1 cellular context compared by ENCODE assay signal in genomic region chr12:118376089-118377004, GRCh38.
A peak's percentile ranks its signal among the peaks of the same experiment; 100 is the strongest.
TF ChIP-seq lines count a peak whose summit lies in the region.

TSS of gene SUDS3 (plus strand) at chr12:118376555. CDS start at chr12:118376692, 137 bp downstream.

TF ChIP-seq in HepG2, 621 proteins besides CTCF, POLR2A, EP300 and RAD21 (continued from another document and continues in another):
- TF ChIP-seq PRDM10 (CRISPR knock-in tag; IDR thresholded peaks at IDR 0.05; ENCODE audit: low read depth) (no peak), AKAP8 (CRISPR knock-in tag; IDR thresholded peaks at IDR 0.05) (no peak), ZNF772 (CRISPR knock-in tag; IDR thresholded peaks at IDR 0.05) (peak; percentile 71), ETS1 (CRISPR knock-in tag; IDR thresholded peaks at IDR 0.05) (no peak), SETDB1 (CRISPR knock-in tag; IDR thresholded peaks at IDR 0.05; ENCODE audit: borderline replicate concordance) (no peak), MED13 (CRISPR knock-in tag; IDR thresholded peaks at IDR 0.05) (no peak; the same call in 1 of the 2 replicates), TFAP4 (IDR thresholded peaks at IDR 0.05; ENCODE audit: borderline replicate concordance, low read depth) (no peak), NFE2L2 (IDR thresholded peaks at IDR 0.05; ENCODE audit: low read length) (no peak), ZNF431 (CRISPR knock-in tag; IDR thresholded peaks at IDR 0.05; ENCODE audit: borderline replicate concordance, low read depth) (no peak; the same call in 1 of the 2 replicates), MLLT10 (CRISPR knock-in tag; IDR thresholded peaks at IDR 0.05) (no peak), MEIS1 (CRISPR knock-in tag; IDR thresholded peaks at IDR 0.05; ENCODE audit: borderline replicate concordance) (peak; percentile 83; the same call in 1 of the 2 replicates), JUN (CRISPR knock-in tag; IDR thresholded peaks at IDR 0.05) (no peak; the same call in 1 of the 2 replicates), BRF2 (CRISPR knock-in tag; IDR thresholded peaks at IDR 0.05) (no peak), ZBTB20 (CRISPR knock-in tag; IDR thresholded peaks at IDR 0.05; ENCODE audit: borderline replicate concordance, low read depth) (no peak), PAF1 (CRISPR knock-in tag; IDR thresholded peaks at IDR 0.05) (no peak), HBP1 (CRISPR knock-in tag; IDR thresholded peaks at IDR 0.05; ENCODE audit: low read depth) (no peak; the same call in 1 of the 2 replicates), DMTF1 (CRISPR knock-in tag; IDR thresholded peaks at IDR 0.05) (no peak), ZNF740 (CRISPR knock-in tag; IDR thresholded peaks at IDR 0.05) (0 out of 2 replicates have a peak, but pooled peaks have one; percentile 15), GMEB1 (CRISPR knock-in tag; IDR thresholded peaks at IDR 0.05; ENCODE audit: borderline replicate concordance) (peak; percentile 81), ZBTB14 (CRISPR knock-in tag; IDR thresholded peaks at IDR 0.05) (0 out of 2 replicates have a peak, but pooled peaks have one; percentile 52), STAT6 (CRISPR knock-in tag; IDR thresholded peaks at IDR 0.05; ENCODE audit: borderline replicate concordance) (no peak), ZBTB42 (CRISPR knock-in tag; IDR thresholded peaks at IDR 0.05) (no peak), ZNF513 (CRISPR knock-in tag; conservative IDR thresholded peaks at IDR 0.05) (0 out of 2 replicates have a peak, but pooled peaks have one; percentile 32), NFE2L1 (CRISPR knock-in tag; IDR thresholded peaks at IDR 0.05; ENCODE audit: borderline replicate concordance) (no peak), MAFF (IDR thresholded peaks at IDR 0.05; ENCODE audit: low read depth, low read length) (no peak), CHD4 (IDR thresholded peaks at IDR 0.05; ENCODE audit: borderline replicate concordance, low read length) (no peak), TEAD3 (CRISPR knock-in tag; optimal IDR thresholded peaks at IDR 0.05; ENCODE audit: borderline replicate concordance) (peak; percentile 56), ZSCAN20 (CRISPR knock-in tag; IDR thresholded peaks at IDR 0.05; ENCODE audit: borderline replicate concordance) (no peak), TBP (CRISPR knock-in tag; IDR thresholded peaks at IDR 0.05) (no peak), ZNF687 (CRISPR knock-in tag; IDR thresholded peaks at IDR 0.05) (peak; percentile 89), EZH2 (conservative IDR thresholded peaks at IDR 0.05; ENCODE audit: low read depth, low read length) (no peak)
